In the genomic region with DNA sequence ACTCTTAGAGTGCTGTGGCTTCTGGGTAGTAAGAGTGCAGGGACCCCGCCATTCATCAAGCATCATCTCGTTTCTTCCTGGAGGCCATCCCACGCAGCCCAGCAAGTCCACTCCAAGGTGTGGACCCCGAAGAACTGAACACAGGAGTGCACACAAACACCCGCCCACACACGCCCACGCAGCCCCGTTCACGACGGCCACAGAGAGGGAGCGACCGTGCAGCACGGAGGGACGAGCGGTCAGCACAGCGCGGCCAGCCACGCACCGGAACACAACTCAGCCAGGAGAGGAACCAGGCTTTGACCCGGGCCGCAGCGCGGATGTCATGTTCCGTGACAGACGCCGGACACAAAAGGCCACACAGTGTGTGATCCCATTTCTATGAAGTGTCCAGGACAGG, we compare ENCODE assay signal across 27 cellular contexts.
"Had no signal": no experiment of that assay in that cellular context is flagged by ENCODE, and none has a peak within 500 bp of the region (broad histone marks: within the 10 kb centered on the region; RNA-seq: fewer than 3 reads in every experiment).

No MANE protein-coding gene starts in this region.

- H3K9ac ChIP-seq: parathyroid adenoma had no signal

- H3K4me1 ChIP-seq: parathyroid adenoma, tibial artery had no signal

- H3K36me3 ChIP-seq: upper lobe of right lung had no signal

- H3K4me1 Mint-ChIP-seq: natural killer cell had no signal

- DNase-seq: hippocampal formation; left colon; left ventricle myocardium inferior; mesendoderm; naive B cell; natural killer cell; nephron progenitor cell; nucleus accumbens; stimulated activated CD4-positive, alpha-beta T cell treated with anti-CD3 and anti-CD28 coated beads, Interleukin-12 subunit alpha, Interleukin-12 subunit beta, amount 100 ng/mL, for 4 hours; stimulated activated CD4-positive, alpha-beta T cell treated with anti-CD3 and anti-CD28 coated beads, Interleukin-15, amount 100 ng/mL, for 24 hours; stimulated activated CD4-positive, alpha-beta T cell treated with anti-CD3 and anti-CD28 coated beads, Interleukin-2, amount 100 ng/mL, for 24 hours; stimulated activated CD4-positive, alpha-beta T cell treated with anti-CD3 and anti-CD28 coated beads, Interleukin-4, amount 100 ng/mL, for 1 hour; stimulated activated naive B cell treated with anti-CD40 and anti-IgM and Interleukin-4, amounts not matched to agents 10 μg/mL and 1 μg/mL and 100 μg/mL, for 72 hours; stimulated activated naive CD8-positive, alpha-beta T cell treated with anti-CD3 and anti-CD28 coated beads, Interleukin-15, Interleukin-2, amounts not matched to agents 100 U/mL and 50 U/mL, for 24 hours; stomach; tibial artery; trophoblast cell; upper lobe of right lung had no signal

- H3K4me3 ChIP-seq: left ventricle myocardium inferior, lung, right atrium auricular region, skin epidermis, stomach, thoracic aorta, tibial artery, upper lobe of right lung had no signal

- ATAC-seq: left colon; natural killer cell; sciatic nerve; stimulated activated naive B cell treated with anti-CD40 and anti-IgM and Interleukin-4, amounts not matched to agents 10 μg/mL and 1 μg/mL and 100 μg/mL, for 72 hours; stimulated activated naive CD8-positive, alpha-beta T cell treated with anti-CD3 and anti-CD28 coated beads, Interleukin-15, Interleukin-2, amounts not matched to agents 100 U/mL and 50 U/mL, for 24 hours; upper lobe of right lung had no signal

- H3K9me3 Mint-ChIP-seq: natural killer cell had no signal

- H3K27me3 ChIP-seq: right atrium auricular region, stomach, tibial artery, upper lobe of right lung had no signal

- FAIRE-seq: keratinocyte, urothelium cell line had no signal

- H3K27ac Mint-ChIP-seq: mesothelial cell of epicardium; natural killer cell; stimulated activated naive B cell treated with anti-CD40 and anti-IgM and Interleukin-4, amounts not matched to agents 10 μg/mL and 1 μg/mL and 100 μg/mL, for 72 hours had no signal

- H3K27ac ChIP-seq: left ventricle myocardium inferior, parathyroid adenoma, right atrium auricular region, skin epidermis, stomach, thoracic aorta, tibial artery, upper lobe of right lung had no signal

- H2AFZ ChIP-seq: parathyroid adenoma had no signal

- H3K9me3 ChIP-seq: left ventricle myocardium inferior, right atrium auricular region, stomach, thoracic aorta, tibial artery, upper lobe of right lung had no signal

- H3K36me3 Mint-ChIP-seq: natural killer cell had no signal

- H3K4me3 Mint-ChIP-seq: mesothelial cell of epicardium; naive B cell; natural killer cell; nephron progenitor cell; stimulated activated naive B cell treated with anti-CD40 and anti-IgM and Interleukin-4, amounts not matched to agents 10 μg/mL and 1 μg/mL and 100 μg/mL, for 72 hours had no signal

- H3K79me2 ChIP-seq: parathyroid adenoma had no signal

- H3K27me3 Mint-ChIP-seq: naive B cell; stimulated activated naive B cell treated with anti-CD40 and anti-IgM and Interleukin-4, amounts not matched to agents 10 μg/mL and 1 μg/mL and 100 μg/mL, for 72 hours had no signal
